ENCODE assay signal across 13 cellular contexts in genomic region chr14:88729159-88729558, GRCh38.
DNase-seq lines count a peak whose midpoint lies in the region; ATAC-seq, FAIRE-seq and TF ChIP-seq lines count a peak whose summit lies in the region.
"Had no signal": no experiment of that assay in that cellular context is flagged by ENCODE, and none has a peak within 500 bp of the region (broad histone marks: within the 10 kb centered on the region; RNA-seq: fewer than 3 reads in every experiment).

No MANE protein-coding gene starts in this region.

- no peak for DNase-seq in AG10803 (ENCODE audit: low read depth)
- no peak for DNase-seq in H9
- DNase-seq in iris pigment epithelial cell (ENCODE audit: low read depth): peak; percentile 1
- DNase-seq in NCI-H446 treated with DMSO at 0.1 percent for 48 hours (lab: John Stamatoyannopoulos, UW): no peak
- DNase-seq in NCI-H82 treated with DMSO at 0.1 percent for 48 hours (lab: John Stamatoyannopoulos, UW; ENCODE audit: unreplicated experiment): no peak
- DNase-seq in stimulated activated naive CD8-positive, alpha-beta T cell treated with anti-CD3 and anti-CD28 coated beads, Interleukin-15, amount 100 ng/mL, for 72 hours: no peak
- DNase-seq in right atrium auricular region (ENCODE audit: low spot score): no peak
- DNase-seq: activated T-cell treated with anti-CD3 and anti-CD28 coated beads, Interleukin-2, amount 50 U/mL, for 4 hours; H7; NCI-H1092 treated with DMSO at 0.1 percent for 48 hours had no signal

- no peak overlapping the region for H4K8ac ChIP-seq in H9 (replicated peaks; ENCODE audit: insufficient read length, low read depth, low read length)

- H3K27me3 ChIP-seq in H9 (ENCODE audit: insufficient read depth, low read length): no peaks in the 10 kb centered on the region
- H3K27me3 ChIP-seq in right atrium auricular region: no peaks in the 10 kb centered on the region
- H3K27me3 ChIP-seq: neutrophil had no signal

- H3K4me3 Mint-ChIP-seq in H9: no peak overlapping the region
- no peak overlapping the region for H3K4me3 Mint-ChIP-seq in stimulated activated naive CD8-positive, alpha-beta T cell treated with anti-CD3 and anti-CD28 coated beads, Interleukin-15, amount 100 ng/mL, for 72 hours
- H3K4me3 Mint-ChIP-seq: activated T-cell treated with anti-CD3 and anti-CD28 coated beads, Interleukin-2, amount 50 U/mL, for 4 hours; brain had no signal

- no peaks in the 10 kb centered on the region for H3K23me2 ChIP-seq in H9 (ENCODE audit: insufficient read length, low read depth, low read length, poor library complexity, severe bottlenecking)

- H3K27ac Mint-ChIP-seq in H9: no peak overlapping the region
- H3K27ac Mint-ChIP-seq in stimulated activated naive CD8-positive, alpha-beta T cell treated with anti-CD3 and anti-CD28 coated beads, Interleukin-15, amount 100 ng/mL, for 72 hours: no peak overlapping the region
- H3K27ac Mint-ChIP-seq: brain had no signal

- no peaks in the 10 kb centered on the region for H3K4me1 Mint-ChIP-seq in H9
- no peaks in the 10 kb centered on the region for H3K4me1 Mint-ChIP-seq in stimulated activated naive CD8-positive, alpha-beta T cell treated with anti-CD3 and anti-CD28 coated beads, Interleukin-15, amount 100 ng/mL, for 72 hours
- H3K4me1 Mint-ChIP-seq: brain had no signal

- no peaks in the 10 kb centered on the region for H3K79me2 ChIP-seq in H9 (ENCODE audit: insufficient read depth, low read length)

- H3K27ac ChIP-seq in H9 (ENCODE audit: insufficient read length, low read depth, low read length): no peak overlapping the region
- no peak overlapping the region for H3K27ac ChIP-seq in right atrium auricular region
- H3K27ac ChIP-seq: neutrophil had no signal

- no peaks in the 10 kb centered on the region for H3K79me1 ChIP-seq in H9 (ENCODE audit: insufficient read depth, low read depth, low read length, poor library complexity, severe bottlenecking)

- H3K27me3 Mint-ChIP-seq in H9 (ENCODE audit: low read depth): no peaks in the 10 kb centered on the region
- no peaks in the 10 kb centered on the region for H3K27me3 Mint-ChIP-seq in stimulated activated naive CD8-positive, alpha-beta T cell treated with anti-CD3 and anti-CD28 coated beads, Interleukin-15, amount 100 ng/mL, for 72 hours
- H3K27me3 Mint-ChIP-seq: brain had no signal

- H3K23ac ChIP-seq in H9 (ENCODE audit: insufficient read length, low read depth, low read length): no peak overlapping the region

- no peak overlapping the region for H2AFZ ChIP-seq in H9 (ENCODE audit: low read length)

- FAIRE-seq in TTC549 (lab: Jason Lieb, UNC): peak; percentile 11

- peak; percentile 38 for TF ChIP-seq CTCF in AG10803 (conservative IDR thresholded peaks at IDR 0.05; ENCODE audit: low read length)
- TF ChIP-seq CTCF in H9 (conservative IDR thresholded peaks at IDR 0.05): peak; percentile 40
- no peak for TF ChIP-seq CTCF in right atrium auricular region (IDR thresholded peaks at IDR 0.05)

- no peak overlapping the region for H2BK20ac ChIP-seq in H9 (ENCODE audit: low read depth, low read length, poor library complexity, severe bottlenecking)

- H4K91ac ChIP-seq in H9 (ENCODE audit: insufficient read length, low read depth, low read length): no peak overlapping the region

- H4K20me1 ChIP-seq in H9 (ENCODE audit: control insufficient read depth, insufficient read depth, insufficient read length): no peaks in the 10 kb centered on the region

- H2AK5ac ChIP-seq in H9 (ENCODE audit: insufficient read length, low read length): no peak overlapping the region

- H3K36me3 ChIP-seq in right atrium auricular region: no peaks in the 10 kb centered on the region
- H3K36me3 ChIP-seq: neutrophil had no signal

- H2BK15ac ChIP-seq in H9 (ENCODE audit: low read depth, low read length): no peak overlapping the region

- H3K4ac ChIP-seq in H9 (ENCODE audit: low read depth, low read length): no peak overlapping the region

- H3K9me3 Mint-ChIP-seq in H9: peaks cover 0 to 2% of the 10 kb centered on the region in 2 experiments; a peak in 3 of 5 replicates
- H3K9me3 Mint-ChIP-seq in stimulated activated naive CD8-positive, alpha-beta T cell treated with anti-CD3 and anti-CD28 coated beads, Interleukin-15, amount 100 ng/mL, for 72 hours: peaks cover 0 to 6% of the 10 kb centered on the region in 2 donors
- H3K9me3 Mint-ChIP-seq: activated T-cell treated with anti-CD3 and anti-CD28 coated beads, Interleukin-2, amount 50 U/mL, for 4 hours had no signal

- no peak overlapping the region for H3K9ac ChIP-seq in H9 (ENCODE audit: extremely low read depth, insufficient read length, low read length)

- H3K4me2 ChIP-seq in H9 (ENCODE audit: insufficient read depth, insufficient read length, low read length): no peak overlapping the region

- no peak overlapping the region for H4K5ac ChIP-seq in H9 (ENCODE audit: insufficient read length, low read depth, low read length)

- H3K4me3 ChIP-seq in AG10803 (ENCODE audit: low read length) (no peak overlapping the region), right atrium auricular region (no peak overlapping the region)

- no peak overlapping the region for H2BK12ac ChIP-seq in H9 (ENCODE audit: insufficient read length, low read depth, low read length)

- no peak overlapping the region for H3K18ac ChIP-seq in H9 (ENCODE audit: insufficient read length, low read depth, low read length)

- H3K9me3 ChIP-seq in H9 (ENCODE audit: control insufficient read depth, low read depth, low read length) (no peaks in the 10 kb centered on the region), right atrium auricular region (no peaks in the 10 kb centered on the region)
- H3K9me3 ChIP-seq: neutrophil had no signal

- H3K4me1 ChIP-seq in H9 (ENCODE audit: insufficient read depth, low read length) (no peaks in the 10 kb centered on the region), right atrium auricular region (no peaks in the 10 kb centered on the region)

- no peak overlapping the region for H2BK120ac ChIP-seq in H9 (ENCODE audit: low read depth, low read length, poor library complexity, severe bottlenecking)

- no peak overlapping the region for H2BK5ac ChIP-seq in H9 (ENCODE audit: insufficient read length, low read length)

- no peak overlapping the region for H3K14ac ChIP-seq in H9 (ENCODE audit: insufficient read depth, low read length)

- H3K56ac ChIP-seq in H9 (ENCODE audit: insufficient read length, low read depth, low read length): no peak overlapping the region

- no peak for ATAC-seq in stimulated activated naive CD8-positive, alpha-beta T cell treated with anti-CD3 and anti-CD28 coated beads, Interleukin-15, amount 100 ng/mL, for 72 hours
- ATAC-seq: activated T-cell treated with anti-CD3 and anti-CD28 coated beads, Interleukin-2, amount 50 U/mL, for 4 hours had no signal

- no peaks in the 10 kb centered on the region; a peak in 1 of 7 replicates for H3K36me3 Mint-ChIP-seq in H9 (ENCODE audit: insufficient read depth in 1 of 3, low read depth in 3 of 3)

- H3T11ph ChIP-seq in H9 (ENCODE audit: low read length): no peak overlapping the region

Comparison
In these comparisons a context has a peak if more than half of its experiments do, and no peak if none do; other contexts are left out.
1. CTCF ChIP-seq: peak in AG10803 (single experiment) and H9 (single experiment); none in right atrium auricular region (0 of 2).